7 cellular contexts compared by ENCODE assay signal in the genomic region with DNA sequence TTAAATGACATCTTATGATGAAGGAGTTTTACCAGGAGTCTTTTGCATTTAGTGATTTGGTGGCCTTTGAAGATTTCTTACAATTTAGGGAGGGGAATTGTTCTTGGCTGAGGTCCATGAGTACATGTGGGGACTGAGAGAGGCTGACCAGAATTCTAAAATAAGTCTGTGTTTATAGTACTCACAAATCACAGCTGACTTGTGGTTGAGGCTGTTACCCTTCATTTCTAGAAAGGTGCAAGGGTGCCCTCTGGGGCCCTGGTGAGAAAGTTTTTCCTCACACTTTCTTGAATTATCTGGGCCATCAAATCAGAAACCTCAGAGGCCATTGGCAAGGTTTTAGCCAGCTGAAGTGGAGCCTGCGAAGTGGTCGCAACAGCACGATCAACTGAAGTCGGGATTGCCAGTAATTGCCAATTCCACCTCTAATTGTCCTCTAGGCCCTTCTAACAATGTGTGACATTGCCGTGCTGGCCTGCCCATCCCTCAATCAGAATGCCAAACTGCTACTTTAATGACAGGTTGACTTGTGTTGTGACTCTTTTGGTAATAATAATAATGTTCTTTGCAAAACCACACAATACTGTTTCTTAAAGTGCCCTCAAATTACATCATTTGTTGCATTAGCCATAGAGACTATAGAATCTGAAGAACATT.
DNase-seq lines count a peak whose midpoint lies in the region; ATAC-seq and TF ChIP-seq lines count a peak whose summit lies in the region.

No MANE protein-coding gene starts in this region.

- H3K9ac ChIP-seq in GM23248 (no peak overlapping the region), mammary epithelial cell (ENCODE audit: insufficient read depth, low read length) (no peak overlapping the region)

- H3K79me2 ChIP-seq in GM23248 (ENCODE audit: insufficient read depth): no peaks in the 10 kb centered on the region
- H3K79me2 ChIP-seq in mammary epithelial cell (ENCODE audit: insufficient read depth, low read length): no peaks in the 10 kb centered on the region

- no peaks in the 10 kb centered on the region for H3K9me3 Mint-ChIP-seq in CD14-positive monocyte

- H3K4me3 Mint-ChIP-seq in CD14-positive monocyte: no peak overlapping the region

- H3K36me3 Mint-ChIP-seq in CD14-positive monocyte: no peaks in the 10 kb centered on the region

- 82 to 83% methylated on average over 5 of the region's 5 CpGs for WGBS in GM23248 (ENCODE audit: low coverage in 1 of 2, low lambda C conversion rate in 2 of 2, missing lambda C conversion rate in 2 of 2), 2 experiments
- WGBS in mammary epithelial cell (ENCODE audit: low coverage, missing lambda C conversion rate): 13% methylated on average over 3 of the region's 5 CpGs
- WGBS in transverse colon (ENCODE audit: low coverage in 1 of 2), 2 donors: 66 to 83% methylated on average over 1 to 5 of the region's 5 CpGs

- in situ Hi-C loops in GM23248 (cut with MboI): loop anchor here (10.0 kb wide), 2 partner anchors 125 to 325 kb away; no protein-coding TSS in a partner anchor
- in situ Hi-C loops in mammary epithelial cell (cut with MboI; ENCODE audit: low sequenced_read_pairs in 2 of 2): loop anchor here (25.0 kb wide), 1 partner anchor 323 kb away; no protein-coding TSS in a partner anchor
- in situ Hi-C loops in transverse colon (cut with MboI; ENCODE audit: low pct_ligation_motif_present in 1 of 4, low pct_unique_long_range_greater_than_20kb in 1 of 4, low sequenced_read_pairs in 3 of 4): loop anchor here in 3 of 4 donors (10.0 to 25.0 kb wide), 2 partner anchors 125 to 323 kb away; no protein-coding TSS in a partner anchor

- intact Hi-C loops in mammary epithelial cell (cut with micrococcal nuclease): loop anchor here (1.0 kb wide), 4 partner anchors 91 to 498 kb away; no protein-coding TSS in a partner anchor
- intact Hi-C loops in left colon (cut with DNase I, micrococcal nuclease): loop anchor here in 1 of 2 donors (5.0 kb wide), 1 partner anchor 128 kb away; no protein-coding TSS in a partner anchor
- intact Hi-C loops in transverse colon (cut with DNase I; ENCODE audit: low total_unique reads): no loop called here
- intact Hi-C loops in CD14-positive monocyte (cut with micrococcal nuclease): no loop called here

- H3K27me3 Mint-ChIP-seq in CD14-positive monocyte (ENCODE audit: low read depth in 3 of 3): peaks cover 2 to 4% (median 3%) of the 10 kb centered on the region in 3 donors

- H4K20me1 ChIP-seq in GM23248 (ENCODE audit: insufficient read depth) (no peaks in the 10 kb centered on the region), mammary epithelial cell (ENCODE audit: insufficient read depth, low read length) (no peaks in the 10 kb centered on the region)

- TF ChIP-seq EP300 in transverse colon (IDR thresholded peaks at IDR 0.05; ENCODE audit: low read depth): no peak

- H3K4me2 ChIP-seq in GM23248 (ENCODE audit: unreplicated experiment): no peak overlapping the region
- no peak overlapping the region for H3K4me2 ChIP-seq in mammary epithelial cell (ENCODE audit: insufficient read depth, low read depth, low read length)

- H3K27me3 ChIP-seq in GM23248 (replicated peaks; ENCODE audit: insufficient read depth) (no peaks in the 10 kb centered on the region), mammary epithelial cell (ENCODE audit: insufficient read depth, low read length) (no peaks in the 10 kb centered on the region), transverse colon (no peaks in the 10 kb centered on the region)

- TF ChIP-seq POLR2A in transverse colon (IDR thresholded peaks at IDR 0.05): no peak

- no peaks in the 10 kb centered on the region for H3K36me3 ChIP-seq in GM23248 (ENCODE audit: low read depth)
- no peaks in the 10 kb centered on the region for H3K36me3 ChIP-seq in mammary epithelial cell (ENCODE audit: insufficient read depth, low read length)
- H3K36me3 ChIP-seq in transverse colon: no peaks in the 10 kb centered on the region

- H3K4me1 ChIP-seq in GM23248 (ENCODE audit: insufficient read depth) (peaks cover 8% of the 10 kb centered on the region), mammary epithelial cell (ENCODE audit: insufficient read depth, low read length) (peaks cover 2% of the 10 kb centered on the region), transverse colon (peaks cover 0 to 8% (median 2%) of the 10 kb centered on the region in 4 donors)

- no TSS peak for BruUV-seq in mammary epithelial cell (replicated peaks; lab: Mats Ljungman, UMichigan)

- peaks cover 2% of the 10 kb centered on the region for H3K4me1 Mint-ChIP-seq in CD14-positive monocyte

- CTCF ChIA-PET in mammary epithelial cell (lab: Charles Lee; ENCODE audit: low non-redundant PET): interaction anchor here (0.6 kb wide), 2 partner anchors 137 to 145 kb away, joined by 6 to 10 read pairs; no protein-coding TSS in a partner anchor

- DNase-seq in GM23248 (peak; percentile 77), NCI-H1105 (lab: John Stamatoyannopoulos, UW) (peak; percentile 42), mammary epithelial cell (peak; percentile 58), left colon (peak; percentile 18 to 25), transverse colon (peak; percentile 27), CD14-positive monocyte (ENCODE audit: low spot score) (no peak)

- dilution Hi-C loops in mammary epithelial cell (cut with HindIII; ENCODE audit: low sequenced_read_pairs): no loop called here

- ATAC-seq in left colon: no peak

- H3K27ac ChIP-seq in GM23248 (no peak overlapping the region), mammary epithelial cell (ENCODE audit: insufficient read depth, low read depth, low read length) (no peak overlapping the region), transverse colon (peak overlapping the region in 1 of 4 donors; percentile 22)

- TF ChIP-seq CTCF in GM12875 (IDR thresholded peaks at IDR 0.05; ENCODE audit: borderline replicate concordance, insufficient read depth, low read depth, low read length): peak; percentile 28; the same call in 1 of the 2 replicates
- peak; percentile 61 to 72 for TF ChIP-seq CTCF in mammary epithelial cell (conservative IDR thresholded peaks at IDR 0.05 in 1 of 2, IDR thresholded peaks at IDR 0.05 in 1 of 2; ENCODE audit: extremely low read depth in 1 of 2, insufficient read depth in 1 of 2, low read depth in 1 of 2, low read length in 2 of 2)
- TF ChIP-seq CTCF in transverse colon (IDR thresholded peaks at IDR 0.05): peak; percentile 32 to 57 (median 43)
- no peak for TF ChIP-seq CTCF in CD14-positive monocyte (IDR thresholded peaks at IDR 0.05)

- H3K27ac Mint-ChIP-seq in CD14-positive monocyte: no peak overlapping the region

- no peaks in the 10 kb centered on the region for H3K9me3 ChIP-seq in GM23248 (ENCODE audit: low read depth)
- H3K9me3 ChIP-seq in mammary epithelial cell (replicated peaks; ENCODE audit: insufficient read depth, low read length): no peaks in the 10 kb centered on the region
- no peaks in the 10 kb centered on the region for H3K9me3 ChIP-seq in transverse colon

- H3K4me3 ChIP-seq in GM12875 (ENCODE audit: low read depth, low read length) (no peak overlapping the region), GM23248 (no peak overlapping the region), mammary epithelial cell (replicated peaks in 1 of 3; ENCODE audit: insufficient read depth in 1 of 3, low read depth in 2 of 3, low read length in 3 of 3) (no peak overlapping the region), transverse colon (no peak overlapping the region)

- no peaks in the 10 kb centered on the region for H3F3A ChIP-seq in GM23248 (ENCODE audit: insufficient read depth)

- H3K9me2 ChIP-seq in GM23248 (ENCODE audit: insufficient read depth): no peaks in the 10 kb centered on the region

- peak overlapping the region; percentile 40; the same call in 1 of the 2 replicates for H2AFZ ChIP-seq in GM23248
- H2AFZ ChIP-seq in mammary epithelial cell (ENCODE audit: low read depth, low read length): peak overlapping the region; percentile 25
